ENCODE assay signal across 8 cellular contexts in the genomic region with DNA sequence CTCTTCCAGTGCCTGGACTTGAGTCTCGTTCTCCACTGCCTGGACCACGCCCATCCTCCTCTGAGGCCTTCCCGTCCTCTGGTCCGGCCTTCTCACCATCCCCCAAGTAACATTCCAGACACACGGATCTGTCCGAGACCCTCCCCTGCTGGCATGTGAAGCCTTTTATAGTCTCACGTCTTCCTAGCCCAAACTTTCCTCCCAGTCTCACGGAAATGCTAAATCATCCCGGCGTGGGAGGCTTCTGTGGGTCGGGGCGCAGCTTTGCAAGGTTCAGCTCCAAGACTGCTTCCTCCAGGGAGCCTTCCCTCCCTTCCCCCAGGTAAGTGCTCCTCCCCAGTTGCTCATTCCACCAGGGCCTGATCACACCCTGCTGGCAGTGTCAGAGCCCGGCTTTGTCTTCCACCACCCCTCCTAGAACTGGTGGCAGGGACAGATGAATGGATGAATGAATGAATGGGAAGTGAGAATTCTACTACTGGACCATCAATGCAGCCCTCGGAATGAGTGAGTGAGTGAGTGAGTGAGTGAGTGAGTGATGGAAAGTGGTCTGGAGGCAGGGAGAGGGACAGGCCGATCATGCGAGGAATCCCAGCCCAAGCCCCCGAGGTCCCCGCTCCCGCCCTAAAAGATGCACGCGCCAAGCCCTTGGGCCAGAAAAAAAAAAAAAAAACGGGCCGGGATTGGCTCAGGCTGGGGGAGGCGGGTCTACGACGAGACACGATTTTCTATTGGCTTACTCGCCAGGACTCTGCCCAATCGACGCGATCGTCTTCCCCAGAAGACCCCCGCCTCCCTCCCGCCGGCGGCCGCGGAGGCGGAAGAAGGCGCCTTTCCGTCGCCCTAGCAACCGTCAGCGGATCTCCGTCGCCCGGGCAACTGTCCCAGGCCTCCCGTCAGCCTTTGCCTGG. TPM values are rescaled to one million over a fixed set of nuclear protein-coding genes. Genes with fewer than 3 reads are reported as not detected.
A peak's percentile ranks its signal among the peaks of the same experiment; 100 is the strongest.
DNase-seq lines count a peak whose midpoint lies in the region; ATAC-seq and TF ChIP-seq lines count a peak whose summit lies in the region.

No MANE protein-coding gene starts in this region.

- peak overlapping the region; percentile 53 to 87 (median 83) for H3K4me3 Mint-ChIP-seq in CD8-positive, alpha-beta memory T cell
- H3K4me3 Mint-ChIP-seq in natural killer cell treated with Interleukin-12 subunit alpha and Interleukin-12 subunit beta and Interleukin-15 and Interleukin-18, amount 100 ng/mL, for 72 hours, result peak overlapping the region; percentile 81

- H3K4me3 ChIP-seq in CD8-positive, alpha-beta memory T cell (ENCODE audit: low read length), result peak overlapping the region; percentile 41
- H3K4me3 ChIP-seq in Loucy (ENCODE audit: low read length, poor library complexity, severe bottlenecking), result peak overlapping the region; percentile 70

- CTCF ChIA-PET in CD8-positive, alpha-beta memory T cell (lab: Charles Lee), result no interaction called here

- ATAC-seq in GM21619 (IDR thresholded peaks at IDR 0.05; ENCODE audit: unreplicated experiment), result peak; percentile 95
- peak; percentile 97 for ATAC-seq in natural killer cell treated with Interleukin-12 subunit alpha and Interleukin-12 subunit beta and Interleukin-15 and Interleukin-18, amount 100 ng/mL, for 72 hours

- peak overlapping the region; percentile 83 for H2AFZ ChIP-seq in Loucy (ENCODE audit: low read length)

- H3K79me2 ChIP-seq in Loucy (ENCODE audit: insufficient read depth, low read length), result no peaks in the 10 kb centered on the region

- H3K9me2 ChIP-seq in Loucy (replicated peaks; ENCODE audit: low read depth, low read length), result no peaks in the 10 kb centered on the region

- H3K9me3 Mint-ChIP-seq in CD8-positive, alpha-beta memory T cell, result peaks cover 0 to 3% (median 0%) of the 10 kb centered on the region in 5 donors
- no peaks in the 10 kb centered on the region for H3K9me3 Mint-ChIP-seq in natural killer cell treated with Interleukin-12 subunit alpha and Interleukin-12 subunit beta and Interleukin-15 and Interleukin-18, amount 100 ng/mL, for 72 hours

- no peaks in the 10 kb centered on the region for H3K36me3 ChIP-seq in CD8-positive, alpha-beta memory T cell (ENCODE audit: insufficient read depth, low read length)
- no peaks in the 10 kb centered on the region for H3K36me3 ChIP-seq in Loucy (ENCODE audit: insufficient read depth, low read length)

- peak; percentile 53 to 78 (median 68) for DNase-seq in CD8-positive, alpha-beta memory T cell
- peak; percentile 92 to 93 for DNase-seq in SHP77 (lab: John Stamatoyannopoulos, UW)
- peak; percentile 52 for DNase-seq in activated gamma-delta T cell (lab: John Stamatoyannopoulos, UW)
- DNase-seq in fibroblast of the conjunctiva (ENCODE audit: low read depth), result peak; percentile 95
- peak; percentile 94 for DNase-seq in natural killer cell treated with Interleukin-12 subunit alpha and Interleukin-12 subunit beta and Interleukin-15 and Interleukin-18, amount 100 ng/mL, for 72 hours (ENCODE audit: low spot score)
- peak; percentile 43 to 64 (median 54) for DNase-seq in stimulated activated naive CD4-positive, alpha-beta T cell (lab: John Stamatoyannopoulos, UW)

- H3K27ac Mint-ChIP-seq in CD8-positive, alpha-beta memory T cell, result peak overlapping the region in 3 of 8 donors; percentile 43 to 85 (median 64)
- no peak overlapping the region for H3K27ac Mint-ChIP-seq in natural killer cell treated with Interleukin-12 subunit alpha and Interleukin-12 subunit beta and Interleukin-15 and Interleukin-18, amount 100 ng/mL, for 72 hours

- H4K20me1 ChIP-seq in Loucy (ENCODE audit: insufficient read depth, low read length, poor library complexity, severe bottlenecking), result no peaks in the 10 kb centered on the region

- POLR2A ChIA-PET in CD8-positive, alpha-beta memory T cell (lab: Charles Lee), result no interaction called here

- H3K9me3 ChIP-seq in CD8-positive, alpha-beta memory T cell (ENCODE audit: low read length), result no peaks in the 10 kb centered on the region
- no peaks in the 10 kb centered on the region for H3K9me3 ChIP-seq in Loucy (ENCODE audit: insufficient read depth, low read depth, low read length)

- no peak overlapping the region for H3K9ac ChIP-seq in Loucy (ENCODE audit: low read depth, low read length, poor library complexity, severe bottlenecking)

- no peaks in the 10 kb centered on the region for H3F3A ChIP-seq in Loucy (ENCODE audit: low read depth)

- H3K36me3 Mint-ChIP-seq in CD8-positive, alpha-beta memory T cell, result peaks cover 0 to 2% (median 0%) of the 10 kb centered on the region in 3 donors
- no peaks in the 10 kb centered on the region for H3K36me3 Mint-ChIP-seq in natural killer cell treated with Interleukin-12 subunit alpha and Interleukin-12 subunit beta and Interleukin-15 and Interleukin-18, amount 100 ng/mL, for 72 hours

- peak overlapping the region; percentile 72 for H3K4me2 ChIP-seq in Loucy (ENCODE audit: low read depth, low read length, poor library complexity, severe bottlenecking)

- TF ChIP-seq CTCF in Loucy (conservative IDR thresholded peaks at IDR 0.05; ENCODE audit: low read length), result no peak

- H3K4me1 ChIP-seq in CD8-positive, alpha-beta memory T cell (ENCODE audit: insufficient read depth, low read length), result peaks cover 16% of the 10 kb centered on the region
- H3K4me1 ChIP-seq in Loucy (ENCODE audit: insufficient read depth, low read length, poor library complexity, severe bottlenecking), result peaks cover 10% of the 10 kb centered on the region

- peaks cover 12 to 22% (median 16%) of the 10 kb centered on the region in 3 donors for H3K4me1 Mint-ChIP-seq in CD8-positive, alpha-beta memory T cell
- peaks cover 7 to 16% of the 10 kb centered on the region in 2 donors for H3K4me1 Mint-ChIP-seq in natural killer cell treated with Interleukin-12 subunit alpha and Interleukin-12 subunit beta and Interleukin-15 and Interleukin-18, amount 100 ng/mL, for 72 hours (ENCODE audit: low read depth in 2 of 2)

- H3K27me3 ChIP-seq in CD8-positive, alpha-beta memory T cell (ENCODE audit: insufficient read depth, low read length, poor library complexity, severe bottlenecking), result peaks cover 13% of the 10 kb centered on the region
- H3K27me3 ChIP-seq in Loucy (ENCODE audit: insufficient read depth, low read length, poor library complexity, severe bottlenecking), result no peaks in the 10 kb centered on the region

- H3K27me3 Mint-ChIP-seq in CD8-positive, alpha-beta memory T cell, result peaks cover 21 to 34% of the 10 kb centered on the region in 2 donors
- peaks cover 7 to 8% of the 10 kb centered on the region in 2 donors for H3K27me3 Mint-ChIP-seq in natural killer cell treated with Interleukin-12 subunit alpha and Interleukin-12 subunit beta and Interleukin-15 and Interleukin-18, amount 100 ng/mL, for 72 hours

- no peak overlapping the region for H3K27ac ChIP-seq in CD8-positive, alpha-beta memory T cell (ENCODE audit: low read depth, low read length)

RNA-seq across cellular contexts. Expression of a gene that starts 9.3 kb away (rescaled TPM):
- not detected for total RNA-seq in CD8-positive, alpha-beta memory T cell
- not detected for polyA plus RNA-seq in CD8-positive, alpha-beta memory T cell
- total RNA-seq in natural killer cell treated with Interleukin-12 subunit alpha and Interleukin-12 subunit beta and Interleukin-15 and Interleukin-18, amount 100 ng/mL, for 72 hours, result 1 to 10 TPM in 1 of 2 donors, under 1 TPM in 1; 0.81 to 1.0 TPM

RNA-seq across cellular contexts. Expression of a gene that starts 22.2 kb away (rescaled TPM):
- under 1 TPM in 1 of 2 experiments, not detected in 1; 0.04 TPM for total RNA-seq in CD8-positive, alpha-beta memory T cell
- not detected for polyA plus RNA-seq in CD8-positive, alpha-beta memory T cell
- total RNA-seq in natural killer cell treated with Interleukin-12 subunit alpha and Interleukin-12 subunit beta and Interleukin-15 and Interleukin-18, amount 100 ng/mL, for 72 hours, result not detected
